8 cellular contexts compared by ENCODE assay signal in the genomic region with DNA sequence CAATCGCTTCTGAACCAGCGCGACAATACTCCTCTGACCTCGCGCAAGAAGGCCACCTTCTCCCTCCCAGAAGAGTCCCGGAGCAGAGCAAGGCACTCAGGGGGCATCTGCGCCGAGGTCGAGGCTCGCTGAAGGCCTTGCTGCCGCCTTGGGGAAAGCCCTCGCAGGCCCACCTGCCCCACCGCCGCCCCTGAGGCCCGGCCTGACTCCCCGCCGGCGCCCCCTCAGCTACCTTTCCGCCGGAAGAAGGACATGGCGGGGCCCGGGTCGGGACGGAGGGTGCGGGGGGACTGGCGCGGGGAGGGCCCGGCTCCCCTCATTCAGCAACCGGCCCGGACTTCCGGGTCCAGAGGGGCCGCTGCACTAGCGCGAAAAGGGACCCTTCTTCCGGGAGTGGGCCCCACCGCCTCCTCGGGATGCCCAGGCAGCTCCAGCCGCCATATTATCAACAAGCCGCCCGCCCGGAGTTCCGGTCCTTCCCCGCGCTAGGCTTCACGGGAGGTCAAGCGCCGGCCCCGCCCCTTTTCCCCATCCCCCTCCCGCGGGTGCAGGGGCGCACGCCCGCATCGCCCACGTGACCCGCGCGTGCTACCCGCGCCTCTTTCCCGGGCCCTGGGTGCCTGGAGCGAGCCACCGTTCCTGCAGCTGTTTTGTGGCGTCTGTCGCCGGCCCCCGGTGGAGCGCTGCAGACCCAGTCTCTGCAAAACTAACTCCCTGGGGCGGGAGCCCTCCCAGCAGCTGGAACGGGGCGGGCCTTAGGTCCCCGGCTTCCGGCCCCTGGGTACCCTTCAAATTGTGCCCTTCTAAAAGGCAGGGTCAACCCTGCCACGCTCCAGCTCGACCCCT. TPM values are rescaled to one million over a fixed set of nuclear protein-coding genes. Genes with fewer than 3 reads are reported as not detected.
A peak's percentile ranks its signal among the peaks of the same experiment; 100 is the strongest.
DNase-seq lines count a peak whose midpoint lies in the region; ATAC-seq and TF ChIP-seq lines count a peak whose summit lies in the region.

A gene with protein sequence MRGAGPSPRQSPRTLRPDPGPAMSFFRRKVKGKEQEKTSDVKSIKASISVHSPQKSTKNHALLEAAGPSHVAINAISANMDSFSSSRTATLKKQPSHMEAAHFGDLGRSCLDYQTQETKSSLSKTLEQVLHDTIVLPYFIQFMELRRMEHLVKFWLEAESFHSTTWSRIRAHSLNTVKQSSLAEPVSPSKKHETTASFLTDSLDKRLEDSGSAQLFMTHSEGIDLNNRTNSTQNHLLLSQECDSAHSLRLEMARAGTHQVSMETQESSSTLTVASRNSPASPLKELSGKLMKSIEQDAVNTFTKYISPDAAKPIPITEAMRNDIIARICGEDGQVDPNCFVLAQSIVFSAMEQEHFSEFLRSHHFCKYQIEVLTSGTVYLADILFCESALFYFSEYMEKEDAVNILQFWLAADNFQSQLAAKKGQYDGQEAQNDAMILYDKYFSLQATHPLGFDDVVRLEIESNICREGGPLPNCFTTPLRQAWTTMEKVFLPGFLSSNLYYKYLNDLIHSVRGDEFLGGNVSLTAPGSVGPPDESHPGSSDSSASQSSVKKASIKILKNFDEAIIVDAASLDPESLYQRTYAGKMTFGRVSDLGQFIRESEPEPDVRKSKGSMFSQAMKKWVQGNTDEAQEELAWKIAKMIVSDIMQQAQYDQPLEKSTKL (minus strand): TSS at position 469 of the 846 bp plus-strand sequence. CDS start 149 bp downstream, at position 320.

- H3K4me1 Mint-ChIP-seq in type B pancreatic cell (ENCODE audit: unreplicated experiment) = peaks cover 17% of the 10 kb centered on the region

- peak within 1 kb of the TSS; percentile 97 for H3K4me3 Mint-ChIP-seq in type B pancreatic cell

- peak within 1 kb of the TSS; percentile 85 for H3K4me3 ChIP-seq in GM12864 (ENCODE audit: low read depth, low read length)

- intact Hi-C loops in cardiac septum (cut with DNase I) = no loop called here

- peaks cover 5% of the 10 kb centered on the region for H3K9me3 Mint-ChIP-seq in type B pancreatic cell

- no peaks in the 10 kb centered on the region for H3K27me3 Mint-ChIP-seq in type B pancreatic cell

- H3K36me3 Mint-ChIP-seq in type B pancreatic cell = peaks cover 14% of the 10 kb centered on the region

- ATAC-seq in HG02610 (IDR thresholded peaks at IDR 0.05; ENCODE audit: unreplicated experiment) = peak; percentile 79

- TF ChIP-seq CTCF in GM12864 (IDR thresholded peaks at IDR 0.05; ENCODE audit: low read depth, low read length, missing control alignments) = no peak
- no peak for TF ChIP-seq CTCF in type B pancreatic cell (conservative IDR thresholded peaks at IDR 0.05)

- peak; percentile 69 for DNase-seq in GM12864 (ENCODE audit: low read depth)
- DNase-seq in NCI-H1092 treated with DMSO at 0.1 percent for 48 hours (lab: John Stamatoyannopoulos, UW) = peak; percentile 79
- DNase-seq in SW 1271 (lab: John Stamatoyannopoulos, UW) = peak; percentile 76 to 89
- peak; percentile 89 for DNase-seq in activated naive CD8-positive, alpha-beta T cell treated with anti-CD3 and anti-CD28 coated beads, Interleukin-2, amount 50 U/mL, for 16 hours (ENCODE audit: low read depth, low spot score)
- DNase-seq in cardiac septum (ENCODE audit: low spot score) = peak; percentile 97
- peak; percentile 80 for DNase-seq in pons (ENCODE audit: low spot score)
- DNase-seq in type B pancreatic cell (ENCODE audit: extremely low spot score, unreplicated experiment) = peak; percentile 95

- peak within 1 kb of the TSS; percentile 90 for H3K27ac Mint-ChIP-seq in type B pancreatic cell

RNA-seq across cellular contexts. Expression of the gene that starts here (rescaled TPM):
- total RNA-seq in cardiac septum (18.5 TPM), type B pancreatic cell (ENCODE audit: low replicate concordance) (30.3 and 31.3 TPM in 2 replicates)

Comparison
In these comparisons a context has a peak if more than half of its experiments do, and no peak if none do; other contexts are left out.
1. Peak in every context shown above with its lines: DNase-seq, ATAC-seq and H3K4me3 ChIP-seq.